15 cellular contexts compared by ENCODE assay signal in genomic region chr21:15749868-15750174, GRCh38. TPM values are rescaled to one million over a fixed set of nuclear protein-coding genes. Genes with fewer than 3 reads are reported as not detected.
DNase-seq lines count a peak whose midpoint lies in the region; ATAC-seq and TF ChIP-seq lines count a peak whose summit lies in the region.
"Had no signal": no experiment of that assay in that cellular context is flagged by ENCODE, and none has a peak within 500 bp of the region (broad histone marks: within the 10 kb centered on the region; RNA-seq: fewer than 3 reads in every experiment).

No MANE protein-coding gene starts in this region.

- H3K27ac Mint-ChIP-seq in activated naive CD8-positive, alpha-beta T cell treated with anti-CD3 and anti-CD28 coated beads for 36 hours, result no peak overlapping the region
- H3K27ac Mint-ChIP-seq: T-helper 2 cell treated with Interferon-gamma antibody and Interleukin-4, amounts not matched to agents 5 μg/mL and 100 μg/mL, for 36 hours had no signal

- H3K36me3 ChIP-seq in mesenchymal stem cell (ENCODE audit: control insufficient read depth in 1 of 2, insufficient read depth in 2 of 2, low read depth in 1 of 2, low read length in 2 of 2) (peaks cover 0 to 1% of the 10 kb centered on the region in 2 experiments), upper lobe of right lung (no peaks in the 10 kb centered on the region)

- no peak for DNase-seq in right cardiac atrium
- DNase-seq in Right ventricle myocardium inferior (ENCODE audit: missing footprints), result no peak
- peak; percentile 47 for DNase-seq in choroid plexus epithelial cell (ENCODE audit: low read depth)
- DNase-seq in mesenchymal stem cell, result peak; percentile 38
- no peak for DNase-seq in upper lobe of right lung
- no peak for DNase-seq in T-helper 2 cell
- no peak for DNase-seq in activated naive CD8-positive, alpha-beta T cell treated with anti-CD3 and anti-CD28 coated beads for 36 hours
- DNase-seq: activated effector memory CD4-positive, alpha-beta T cell treated with anti-CD3 and anti-CD28 coated beads, Interleukin-2, amount 50 U/mL, for 16 hours; HCEC 1CT; NCI-H1436 treated with DMSO at 0.1 percent for 48 hours; NCI-H2227 treated with DMSO at 0.1 percent for 48 hours; SHP77; stimulated activated CD4-positive, alpha-beta T cell treated with anti-CD3 and anti-CD28 coated beads, Interleukin-15, amount 100 ng/mL, for 24 hours had no signal

- no peak overlapping the region for H2BK12ac ChIP-seq in mesenchymal stem cell (ENCODE audit: low read length in 2 of 2)

- no peaks in the 10 kb centered on the region for H3K79me1 ChIP-seq in mesenchymal stem cell (replicated peaks; ENCODE audit: low read length, poor library complexity, severe bottlenecking)

- H4K8ac ChIP-seq in mesenchymal stem cell (ENCODE audit: low read length), result no peak overlapping the region

- peak overlapping the region; percentile 23 for H2AK5ac ChIP-seq in mesenchymal stem cell (ENCODE audit: low read length, severe bottlenecking)

- peak; percentile 59 to 65 for ATAC-seq in right cardiac atrium
- no peak for ATAC-seq in Right ventricle myocardium inferior
- peak; percentile 42 for ATAC-seq in upper lobe of right lung
- ATAC-seq in GM21717 (IDR thresholded peaks at IDR 0.05; ENCODE audit: unreplicated experiment), result no peak

- no peaks in the 10 kb centered on the region for H3K27me3 ChIP-seq in right cardiac atrium (ENCODE audit: control insufficient read depth, insufficient read depth)
- no peaks in the 10 kb centered on the region for H3K27me3 ChIP-seq in mesenchymal stem cell (ENCODE audit: control insufficient read depth in 1 of 2, insufficient read depth in 1 of 2, low read length in 2 of 2)
- H3K27me3 ChIP-seq in upper lobe of right lung, result no peaks in the 10 kb centered on the region

- no peak overlapping the region for H4K91ac ChIP-seq in mesenchymal stem cell (ENCODE audit: low read length)

- no peak overlapping the region for H2BK120ac ChIP-seq in mesenchymal stem cell (ENCODE audit: low read depth, low read length)

- H3K4me1 ChIP-seq in right cardiac atrium (ENCODE audit: control insufficient read depth, insufficient read depth, low read length), result peaks cover 13% of the 10 kb centered on the region
- peaks cover 6% of the 10 kb centered on the region for H3K4me1 ChIP-seq in mesenchymal stem cell (ENCODE audit: control insufficient read depth, insufficient read depth, low read depth, low read length)
- peaks cover 41% of the 10 kb centered on the region for H3K4me1 ChIP-seq in upper lobe of right lung

- H3K36me3 Mint-ChIP-seq in activated naive CD8-positive, alpha-beta T cell treated with anti-CD3 and anti-CD28 coated beads for 36 hours, result peaks cover 21% of the 10 kb centered on the region

- peak overlapping the region in 1 of 2 experiments; percentile 5 for H3K18ac ChIP-seq in mesenchymal stem cell (ENCODE audit: low read depth in 1 of 2, low read length in 2 of 2)

- no peak overlapping the region for H3K4me3 ChIP-seq in right cardiac atrium (ENCODE audit: low read length)
- no peak overlapping the region for H3K4me3 ChIP-seq in choroid plexus epithelial cell (ENCODE audit: low read depth, low read length)
- H3K4me3 ChIP-seq in mesenchymal stem cell (ENCODE audit: insufficient read depth in 1 of 2, low read depth in 1 of 2, low read length in 2 of 2), result no peak overlapping the region
- H3K4me3 ChIP-seq in upper lobe of right lung, result no peak overlapping the region

- H3K9me3 ChIP-seq in right cardiac atrium (ENCODE audit: control insufficient read depth, low read length), result no peaks in the 10 kb centered on the region
- H3K9me3 ChIP-seq in mesenchymal stem cell (ENCODE audit: control insufficient read depth, low read length), result no peaks in the 10 kb centered on the region
- no peaks in the 10 kb centered on the region for H3K9me3 ChIP-seq in upper lobe of right lung

- no peak for TF ChIP-seq CTCF in choroid plexus epithelial cell (conservative IDR thresholded peaks at IDR 0.05; ENCODE audit: low read depth, low read length)
- TF ChIP-seq CTCF in upper lobe of right lung (IDR thresholded peaks at IDR 0.05), result no peak

- peaks cover 3% of the 10 kb centered on the region for H3K9me3 Mint-ChIP-seq in activated naive CD8-positive, alpha-beta T cell treated with anti-CD3 and anti-CD28 coated beads for 36 hours

- H3K14ac ChIP-seq in mesenchymal stem cell (ENCODE audit: low read length in 2 of 2), result no peak overlapping the region

- peaks cover 55% of the 10 kb centered on the region for H3K4me1 Mint-ChIP-seq in activated naive CD8-positive, alpha-beta T cell treated with anti-CD3 and anti-CD28 coated beads for 36 hours

- H3K23ac ChIP-seq in mesenchymal stem cell (ENCODE audit: low read length in 2 of 2), result no peak overlapping the region

- H2AFZ ChIP-seq in mesenchymal stem cell (ENCODE audit: low read depth, low read length), result no peak overlapping the region

- H3K4me2 ChIP-seq in mesenchymal stem cell (ENCODE audit: low read length, poor library complexity, severe bottlenecking), result no peak overlapping the region

- H3K4me3 Mint-ChIP-seq in activated naive CD8-positive, alpha-beta T cell treated with anti-CD3 and anti-CD28 coated beads for 36 hours, result no peak overlapping the region
- H3K4me3 Mint-ChIP-seq: T-helper 2 cell treated with Interferon-gamma antibody and Interleukin-4, amounts not matched to agents 5 μg/mL and 100 μg/mL, for 36 hours had no signal

- H3K27ac ChIP-seq in right cardiac atrium (ENCODE audit: low read length), result no peak overlapping the region
- H3K27ac ChIP-seq in mesenchymal stem cell (ENCODE audit: low read length, poor library complexity, severe bottlenecking), result no peak overlapping the region
- no peak overlapping the region for H3K27ac ChIP-seq in upper lobe of right lung

- no peak overlapping the region for H3K4ac ChIP-seq in mesenchymal stem cell (ENCODE audit: low read depth in 1 of 2, low read length in 2 of 2)

- no peaks in the 10 kb centered on the region for H3K27me3 Mint-ChIP-seq in activated naive CD8-positive, alpha-beta T cell treated with anti-CD3 and anti-CD28 coated beads for 36 hours

- no peak overlapping the region for H2BK15ac ChIP-seq in mesenchymal stem cell (ENCODE audit: low read depth, poor library complexity, severe bottlenecking)

- H2BK5ac ChIP-seq in mesenchymal stem cell (ENCODE audit: low read depth, low read length, poor library complexity, severe bottlenecking), result no peak overlapping the region

- WGBS in right cardiac atrium, result 62% methylated on average over 2 of the region's 2 CpGs
- WGBS in mesenchymal stem cell, result 67% methylated on average over 1 of the region's 2 CpGs

- intact Hi-C loops in right cardiac atrium (cut with DNase I) (no loop called here), Right ventricle myocardium inferior (cut with DNase I) (loop anchor here (10.0 kb wide), 1 partner anchor 75 kb away; no protein-coding TSS in a partner anchor), upper lobe of right lung (cut with DNase I) (no loop called here)

- H3K9ac ChIP-seq in mesenchymal stem cell (ENCODE audit: low read length), result no peak overlapping the region

RNA-seq across cellular contexts. Expression of gene USP25, which starts 20.0 kb away (rescaled TPM):
- 10 to 100 TPM; 45.4 to 60.6 (median 50.1) TPM for total RNA-seq in right cardiac atrium
- 31.5 TPM for polyA plus RNA-seq in right cardiac atrium
- total RNA-seq in Right ventricle myocardium inferior, result 48.4 TPM
- polyA plus RNA-seq in mesenchymal stem cell (2013, experiment 1 of 2), result 24.1 TPM
- polyA plus RNA-seq in mesenchymal stem cell (2013, experiment 2 of 2), result 25.0 TPM
- total RNA-seq in upper lobe of right lung, result 65.0 TPM
- 10 to 100 TPM; 34.9 to 36.4 TPM for total RNA-seq in activated naive CD8-positive, alpha-beta T cell treated with anti-CD3 and anti-CD28 coated beads for 36 hours

Comparison
In these comparisons a context has a peak if more than half of its experiments do, and no peak if none do; other contexts are left out.
1. ATAC-seq: peak in right cardiac atrium (2 of 2) and upper lobe of right lung (single experiment); none in Right ventricle myocardium inferior (single experiment) and GM21717 (single experiment).
2. DNase-seq: peak in choroid plexus epithelial cell (single experiment) and mesenchymal stem cell (single experiment); none in right cardiac atrium (0 of 3), Right ventricle myocardium inferior (single experiment), upper lobe of right lung (single experiment), T-helper 2 cell (0 of 5) and activated naive CD8-positive, alpha-beta T cell treated with anti-CD3 and anti-CD28 coated beads for 36 hours (single experiment).